Comparison of ENCODE assay signal across 36 cellular contexts in the genomic region with DNA sequence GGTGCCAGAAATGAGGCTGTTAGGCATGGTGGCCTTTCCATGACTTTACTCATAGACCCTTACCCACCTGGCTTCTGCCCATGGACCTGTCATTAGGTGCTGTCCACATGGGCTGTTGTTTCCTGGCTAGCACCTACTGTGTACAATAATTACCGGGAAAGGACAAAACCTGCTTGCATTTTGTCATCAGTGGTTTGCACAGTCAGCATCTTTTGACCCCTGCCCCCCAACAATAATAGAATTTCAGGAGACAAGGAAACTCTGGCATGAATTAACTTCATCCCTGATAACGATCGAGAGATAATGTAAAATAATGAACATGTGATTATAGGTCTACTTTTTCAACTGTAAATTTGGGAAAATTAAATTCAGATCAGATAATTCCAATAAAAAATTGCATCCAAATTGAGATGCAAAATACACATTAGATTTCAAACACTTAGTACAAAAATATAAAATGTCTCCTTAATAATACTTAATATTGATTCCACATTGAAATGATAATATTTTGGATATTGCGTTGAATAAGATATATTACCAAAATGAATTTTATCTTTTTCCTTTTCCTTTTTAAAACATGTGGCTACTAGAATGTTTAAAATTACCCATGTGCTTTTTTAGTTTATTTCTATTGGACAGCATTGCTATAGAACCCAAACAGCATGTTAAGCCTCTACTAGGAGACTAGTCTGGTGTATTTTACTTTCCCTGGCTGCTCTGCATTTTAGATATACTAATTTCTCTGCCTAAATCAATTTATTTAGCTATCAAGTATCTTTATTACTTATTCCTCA. TPM values are rescaled to one million over a fixed set of nuclear protein-coding genes. Genes with fewer than 3 reads are reported as not detected.
"Had no signal": no experiment of that assay in that cellular context is flagged by ENCODE, and none has a peak within 500 bp of the region (broad histone marks: within the 10 kb centered on the region; RNA-seq: fewer than 3 reads in every experiment).

No MANE protein-coding gene starts in this region.

- H3K4me2 ChIP-seq: smooth muscle cell had no signal

- H3K4me3 ChIP-seq: psoas muscle, skin epidermis, smooth muscle cell, spleen, suprapubic skin, testis, tibial artery, transverse colon, upper lobe of left lung, vagina had no signal

- H3K9me3 ChIP-seq: neutrophil, psoas muscle, spleen, suprapubic skin, testis, tibial artery, transverse colon, upper lobe of left lung, vagina had no signal

- DNase-seq: naive thymus-derived CD8-positive, alpha-beta T cell; nephron progenitor cell; nucleus accumbens; posterior cingulate gyrus; psoas muscle; right cardiac atrium; spleen; stimulated activated CD4-positive, alpha-beta T cell treated with anti-CD3 and anti-CD28 coated beads, Interleukin-12 subunit alpha, Interleukin-12 subunit beta, amount 100 ng/mL, for 4 hours; stimulated activated CD4-positive, alpha-beta T cell treated with anti-CD3 and anti-CD28 coated beads, Interleukin-1b, Interleukin-23, amount 100 ng/mL, for 48 hours; stimulated activated CD4-positive, alpha-beta T cell treated with anti-CD3 and anti-CD28 coated beads, Interleukin-4, amount 100 ng/mL, for 1 hour; stimulated activated CD4-positive, alpha-beta T cell treated with anti-CD3 and anti-CD28 coated beads, Interleukin-4, amount 100 ng/mL, for 4 hours; stimulated activated CD8-positive, alpha-beta memory T cell treated with anti-CD3 and anti-CD28 coated beads, Interleukin-4, amount 100 ng/mL, for 48 hours; stimulated activated naive CD4-positive, alpha-beta T cell; stimulated activated naive CD8-positive, alpha-beta T cell treated with anti-CD3 and anti-CD28 coated beads, Interleukin-15, amount 100 ng/mL, for 72 hours; stimulated activated naive CD8-positive, alpha-beta T cell treated with anti-CD3 and anti-CD28 coated beads, Interleukin-15, Interleukin-2, amounts not matched to agents 100 U/mL and 50 U/mL, for 24 hours; substantia nigra; testis; tibial artery; transverse colon had no signal

- H3K27ac ChIP-seq: neutrophil, parathyroid adenoma, psoas muscle, skin epidermis, spleen, suprapubic skin, testis, tibial artery, transverse colon, upper lobe of left lung, vagina had no signal

- H3K4me1 ChIP-seq: suprapubic skin, testis, tibial artery, transverse colon, vagina had no signal

- H2AFZ ChIP-seq: parathyroid adenoma had no signal

- ATAC-seq: naive thymus-derived CD8-positive, alpha-beta T cell; natural killer cell treated with Interleukin-12 subunit alpha and Interleukin-12 subunit beta and Interleukin-15 and Interleukin-18, amount 100 ng/mL, for 72 hours; psoas muscle; right cardiac atrium; sciatic nerve; stimulated activated memory B cell treated with anti-CD40 and anti-IgM and Interleukin-4, amounts not matched to agents 10 μg/mL and 1 μg/mL and 100 μg/mL, for 72 hours; stimulated activated naive CD8-positive, alpha-beta T cell treated with anti-CD3 and anti-CD28 coated beads, Interleukin-15, amount 100 ng/mL, for 72 hours; stimulated activated naive CD8-positive, alpha-beta T cell treated with anti-CD3 and anti-CD28 coated beads, Interleukin-15, Interleukin-2, amounts not matched to agents 100 U/mL and 50 U/mL, for 24 hours had no signal

- FAIRE-seq: urothelium cell line had no signal

- H3K36me3 ChIP-seq: neutrophil, spleen, suprapubic skin, tibial artery, transverse colon, upper lobe of left lung, vagina had no signal

- H3K27me3 ChIP-seq: neutrophil, spleen, suprapubic skin, testis, tibial artery, transverse colon, upper lobe of left lung, vagina had no signal

- H3K9ac ChIP-seq: parathyroid adenoma had no signal

- H3K79me2 ChIP-seq: parathyroid adenoma had no signal

RNA-seq across cellular contexts. Expression of a gene that starts 12.4 kb away (rescaled TPM):
- total RNA-seq: naive thymus-derived CD8-positive, alpha-beta T cell; natural killer cell treated with Interleukin-12 subunit alpha and Interleukin-12 subunit beta and Interleukin-15 and Interleukin-18, amount 100 ng/mL, for 72 hours; neural crest cell; omental fat pad; osteocyte; progenitor cell of endocrine pancreas; psoas muscle; renal cortical epithelial cell; right cardiac atrium; sciatic nerve; smooth muscle cell; spleen; suprapubic skin; testis; transverse colon; ureter; vagina had no signal
- polyA plus RNA-seq: naive thymus-derived CD8-positive, alpha-beta T cell; psoas muscle; right cardiac atrium; smooth muscle cell; spleen had no signal

RNA-seq across cellular contexts. Expression of a gene that starts 24.0 kb away (rescaled TPM):
- total RNA-seq: natural killer cell treated with Interleukin-12 subunit alpha and Interleukin-12 subunit beta and Interleukin-15 and Interleukin-18, amount 100 ng/mL, for 72 hours; osteocyte; vagina had no signal
- polyA plus RNA-seq: naive thymus-derived CD8-positive, alpha-beta T cell had no signal

RNA-seq across cellular contexts. Expression of a gene that starts 34.0 kb away (rescaled TPM):
- total RNA-seq: naive thymus-derived CD8-positive, alpha-beta T cell; natural killer cell treated with Interleukin-12 subunit alpha and Interleukin-12 subunit beta and Interleukin-15 and Interleukin-18, amount 100 ng/mL, for 72 hours; neural crest cell; omental fat pad; osteocyte; psoas muscle; renal cortical epithelial cell; right cardiac atrium; sciatic nerve; smooth muscle cell; ureter; vagina had no signal
- polyA plus RNA-seq: naive thymus-derived CD8-positive, alpha-beta T cell; right cardiac atrium; smooth muscle cell had no signal
